ENCODE assay signal across 30 cellular contexts in genomic region chr12:74476234-74476633, GRCh38.
"Had no signal": no experiment of that assay in that cellular context is flagged by ENCODE, and none has a peak within 500 bp of the region (broad histone marks: within the 10 kb centered on the region; RNA-seq: fewer than 3 reads in every experiment).

No MANE protein-coding gene starts in this region.

- DNase-seq: activated B cell treated with CpG ODN at 0.5 μM for 24 hours; activated CD4-positive, alpha-beta memory T cell treated with anti-CD3 and anti-CD28 coated beads for 36 hours; activated CD4-positive, alpha-beta T cell treated with anti-CD3 and anti-CD28 coated beads for 4 hours; activated CD4-positive, alpha-beta T cell treated with anti-CD3 and anti-CD28 coated beads, Interleukin-2, amount 10 ng/mL, durations not matched to agents 24 days and 14 days; activated CD4-positive, alpha-beta T cell treated with anti-CD3 and anti-CD28 coated beads, Interleukin-2, amount 50 U/mL, for 1 hour; activated CD4-positive, alpha-beta T cell treated with anti-CD3 and anti-CD28 coated beads, Interleukin-2, amount 50 U/mL, for 4 hours; activated CD4-positive, CD25-positive, alpha-beta regulatory T cell treated with anti-CD3 and anti-CD28 coated beads, Interleukin-2, amount 50 U/mL, for 72 hours; activated CD8-positive, alpha-beta memory T cell treated with anti-CD3 and anti-CD28 coated beads, Interleukin-2, amount 50 U/mL, for 4 hours; activated CD8-positive, alpha-beta T cell treated with anti-CD3 and anti-CD28 coated beads for 36 hours; activated effector memory CD4-positive, alpha-beta T cell treated with Interleukin-2 at 50 U/mL for 16 hours; activated gamma-delta T cell; activated naive CD4-positive, alpha-beta T cell treated with anti-CD3 and anti-CD28 coated beads, Interleukin-2, amount 10 ng/mL, durations not matched to agents 7 days and 5 days; activated naive CD4-positive, alpha-beta T cell treated with Interleukin-2 at 50 U/mL for 16 hours; activated naive CD8-positive, alpha-beta T cell treated with anti-CD3 and anti-CD28 coated beads, Interleukin-2, amount 10 ng/mL, durations not matched to agents 7 days and 5 days; activated naive CD8-positive, alpha-beta T cell treated with anti-CD3 and anti-CD28 coated beads, Interleukin-2, amount 50 U/mL, for 24 hours; activated T-cell treated with anti-CD3 and anti-CD28 coated beads for 4 hours; activated T-cell treated with anti-CD3 and anti-CD28 coated beads, Interleukin-2, amount 50 U/mL, for 1 hour; activated T-cell treated with anti-CD3 and anti-CD28 coated beads, Interleukin-2, amount 50 U/mL, for 4 hours; activated T-cell treated with anti-CD3 and anti-CD28 coated beads, Interleukin-2, amount 50 U/mL, for 72 hours; amygdala; anterior cingulate cortex; caudate nucleus; cerebellar nuclear complex; T-helper 1 cell; T-helper 2 cell; T-helper 9 cell had no signal

- H3K9me3 ChIP-seq: ascending aorta had no signal

- H3K4me1 ChIP-seq: ascending aorta had no signal

- H3K4me3 ChIP-seq: ascending aorta, cardiac muscle cell had no signal

- ATAC-seq: activated CD8-positive, alpha-beta T cell treated with anti-CD3 and anti-CD28 coated beads for 36 hours; activated naive CD8-positive, alpha-beta T cell treated with anti-CD3 and anti-CD28 coated beads, Interleukin-2, amount 50 U/mL, for 24 hours; activated T-cell treated with anti-CD3 and anti-CD28 coated beads, Interleukin-2, amount 50 U/mL, for 4 hours; activated T-cell treated with anti-CD3 and anti-CD28 coated beads, Interleukin-2, amount 50 U/mL, for 72 hours had no signal

- H3K36me3 ChIP-seq: ascending aorta, cardiac muscle cell had no signal

- H3K27ac ChIP-seq: ascending aorta, cardiac muscle cell, VCaP had no signal

- FAIRE-seq: bronchial epithelial cell had no signal

- H3K27me3 ChIP-seq: ascending aorta, cardiac muscle cell had no signal
